ENCODE assay signal across 8 cellular contexts in the genomic region with DNA sequence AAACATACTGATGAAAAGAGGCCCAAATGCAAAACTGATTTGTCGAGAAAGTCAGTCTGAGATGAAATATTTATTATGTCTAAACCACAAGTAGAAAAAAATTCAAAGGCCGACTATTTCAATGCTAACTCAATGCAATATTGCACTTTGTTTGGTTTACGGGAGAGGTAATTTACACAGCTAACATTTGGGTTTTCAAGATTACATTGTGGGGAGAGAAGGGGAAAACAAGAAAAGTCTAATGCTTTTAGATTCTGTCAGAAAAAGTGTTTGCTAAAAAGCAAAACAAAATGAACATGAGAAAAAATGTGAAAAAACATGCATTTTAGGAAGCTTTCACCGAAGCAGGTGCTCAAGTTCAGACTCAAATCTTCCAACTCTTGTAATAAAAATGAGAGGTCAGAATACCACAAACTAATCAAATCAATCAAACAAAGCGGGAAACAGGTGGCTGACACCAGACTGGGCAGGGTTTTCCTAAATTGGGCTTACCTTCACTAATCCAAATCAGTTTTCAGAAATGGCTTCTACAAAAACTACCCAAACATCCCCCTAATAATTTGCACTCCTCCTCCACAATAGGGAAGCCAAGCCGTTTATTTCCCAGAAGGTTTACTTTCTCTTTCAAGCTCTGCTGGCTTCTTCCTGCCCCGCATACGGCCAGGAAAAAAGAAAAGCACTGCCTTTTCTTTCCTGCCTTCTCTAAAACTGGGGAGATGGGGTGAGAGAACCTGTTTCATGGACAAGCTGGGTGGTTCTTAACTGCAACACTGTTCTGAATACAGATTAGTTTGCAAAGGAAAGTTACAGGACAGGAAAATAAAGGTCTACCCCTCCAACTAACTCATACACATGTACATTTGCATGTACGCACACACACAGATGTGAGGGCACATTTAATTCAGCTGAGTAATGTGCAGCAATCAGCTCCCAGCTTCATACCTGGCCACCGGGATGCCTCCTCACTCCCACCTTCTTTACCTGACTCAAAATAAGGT.
A peak's percentile ranks its signal among the peaks of the same experiment; 100 is the strongest.
DNase-seq lines count a peak whose midpoint lies in the region; ATAC-seq lines count a peak whose summit lies in the region.

No MANE protein-coding gene starts in this region.

- H3K36me3 ChIP-seq in duodenal mucosa (ENCODE audit: control insufficient read depth in 1 of 2, insufficient read depth in 2 of 2, low read length in 2 of 2): no peaks in the 10 kb centered on the region
- H3K36me3 ChIP-seq in muscle layer of duodenum (ENCODE audit: control insufficient read depth in 1 of 2, insufficient read depth in 2 of 2, low read length in 2 of 2): no peaks in the 10 kb centered on the region

- DNase-seq in EH (ENCODE audit: low read depth) (peak; percentile 52), NCI-H526 treated with DMSO at 0.1 percent for 48 hours (lab: John Stamatoyannopoulos, UW) (peak; percentile 61), NCI-H187 treated with DMSO at 0.1 percent for 48 hours (lab: John Stamatoyannopoulos, UW) (no peak)

- no peak for ATAC-seq in HG02763 (IDR thresholded peaks at IDR 0.05; ENCODE audit: unreplicated experiment)
- ATAC-seq in GM21526 (IDR thresholded peaks at IDR 0.05; ENCODE audit: low FRiP score, unreplicated experiment): no peak
- no peak for ATAC-seq in HG03175 (IDR thresholded peaks at IDR 0.05; ENCODE audit: unreplicated experiment)

- no peaks in the 10 kb centered on the region for H3K27me3 ChIP-seq in duodenal mucosa (ENCODE audit: control insufficient read depth in 1 of 2, insufficient read depth in 2 of 2, low read length in 2 of 2)
- H3K27me3 ChIP-seq in muscle layer of duodenum (ENCODE audit: low read depth, low read length): no peaks in the 10 kb centered on the region

- H3K4me1 ChIP-seq in duodenal mucosa (ENCODE audit: control insufficient read depth in 1 of 2, insufficient read depth in 2 of 2, low read length in 2 of 2) (peaks cover 19 to 20% of the 10 kb centered on the region in 2 donors), muscle layer of duodenum (ENCODE audit: control insufficient read depth in 1 of 2, insufficient read depth in 2 of 2, low read length in 2 of 2) (peaks cover 13 to 49% of the 10 kb centered on the region in 2 donors)

- H3K9me3 ChIP-seq in duodenal mucosa (ENCODE audit: control insufficient read depth in 1 of 2, low read length in 2 of 2) (no peaks in the 10 kb centered on the region), muscle layer of duodenum (ENCODE audit: control insufficient read depth in 1 of 2, low read length in 2 of 2) (no peaks in the 10 kb centered on the region)

- peak overlapping the region; percentile 38 to 50 for H3K9ac ChIP-seq in duodenal mucosa (ENCODE audit: low read depth in 1 of 2, low read length in 2 of 2)

- H3K4me3 ChIP-seq in duodenal mucosa (ENCODE audit: low read depth in 1 of 2, low read length in 2 of 2): peak overlapping the region; percentile 67
- H3K4me3 ChIP-seq in muscle layer of duodenum (ENCODE audit: low read depth in 1 of 2, low read length in 2 of 2): peak overlapping the region; percentile 43 to 46

- H3K27ac ChIP-seq in duodenal mucosa (ENCODE audit: low read depth, low read length) (peak overlapping the region; percentile 64), muscle layer of duodenum (ENCODE audit: low read length) (peak overlapping the region; percentile 78)
